ENCODE assay signal across 20 cellular contexts in genomic region chr1:175033931-175034330, GRCh38. TPM values are rescaled to one million over a fixed set of nuclear protein-coding genes. Genes with fewer than 3 reads are reported as not detected.
DNase-seq lines count a peak whose midpoint lies in the region; ATAC-seq, FAIRE-seq and TF ChIP-seq lines count a peak whose summit lies in the region.
"Had no signal": no experiment of that assay in that cellular context is flagged by ENCODE, and none has a peak within 500 bp of the region (broad histone marks: within the 10 kb centered on the region; RNA-seq: fewer than 3 reads in every experiment).

No MANE protein-coding gene starts in this region.

- 0 out of 2 replicates have a peak overlapping the region, but pooled peaks have one; percentile 18 for H2AK5ac ChIP-seq in H1 (ENCODE audit: low read depth, low read length)

- H3K4ac ChIP-seq in H1 (replicated peaks; ENCODE audit: insufficient read length, low read depth, low read length) = no peak overlapping the region

- TF ChIP-seq RAD21 in H1 (IDR thresholded peaks at IDR 0.05 in 1 of 2, conservative IDR thresholded peaks at IDR 0.05 in 1 of 2; ENCODE audit: low read depth in 2 of 2, low read length in 2 of 2) = no peak

- TF ChIP-seq CTCF in H1 (IDR thresholded peaks at IDR 0.05; ENCODE audit: control extremely low read depth in 1 of 3, insufficient read depth in 1 of 3, low read depth in 1 of 3, low read length in 3 of 3) = no peak
- TF ChIP-seq CTCF in progenitor cell of endocrine pancreas (IDR thresholded peaks at IDR 0.05; ENCODE audit: unreplicated experiment) = no peak

- FAIRE-seq in H1 (lab: Jason Lieb, UNC) = no peak
- FAIRE-seq: A204.1, GM12892 had no signal

- H3K4me1 ChIP-seq in H1 (replicated peaks in 1 of 4; ENCODE audit: control insufficient read depth in 3 of 4, insufficient read depth in 4 of 4, low read length in 3 of 4) = peaks cover 0 to 6% (median 2%) of the 10 kb centered on the region in 4 experiments; a peak in 3 of 7 replicates
- H3K4me1 ChIP-seq: BE2C had no signal

- no peaks in the 10 kb centered on the region for H3K79me2 ChIP-seq in H1 (ENCODE audit: control insufficient read depth in 1 of 2, insufficient read depth in 2 of 2, low read length in 2 of 2)

- H3K14ac ChIP-seq in H1 (ENCODE audit: insufficient read length) = no peak overlapping the region

- no peaks in the 10 kb centered on the region for H4K20me1 ChIP-seq in H1 (replicated peaks in 1 of 2; ENCODE audit: control insufficient read depth in 1 of 2, insufficient read depth in 2 of 2, low read length in 2 of 2)

- no peak overlapping the region for H3K4me2 ChIP-seq in H1 (ENCODE audit: insufficient read depth in 1 of 2, low read depth in 2 of 2, low read length in 2 of 2)

- H3K36me3 ChIP-seq in H1 (ENCODE audit: control insufficient read depth in 2 of 4, insufficient read depth in 4 of 4, low read length in 3 of 4) = no peaks in the 10 kb centered on the region
- H3K36me3 ChIP-seq: BE2C had no signal

- WGBS in H1 (ENCODE audit: extremely low coverage in 1 of 2, insufficient coverage in 1 of 2, insufficient read length in 1 of 2, insufficient replicate concordance in 2 of 2, low coverage in 1 of 2, low lambda C conversion rate in 2 of 2, missing lambda C conversion rate in 1 of 2), 2 experiments = 87% methylated on average over 4 of the region's 4 CpGs; no CpG with 5 or more reads in 1 of the 2 experiments

- POLR2A ChIA-PET in H1 (lab: Charles Lee; ENCODE audit: partially characterized antibody) = interaction anchor here (1.2 kb wide), 1 partner anchor 9 kb away, joined by 3 read pairs; no protein-coding TSS in a partner anchor

- no peak overlapping the region for H2BK20ac ChIP-seq in H1 (ENCODE audit: low read length)

- TF ChIP-seq POLR2A in H1 (IDR thresholded peaks at IDR 0.05; ENCODE audit: control extremely low read depth in 1 of 2, low read depth in 2 of 2, low read length in 2 of 2) = no peak

- H3K79me1 ChIP-seq in H1 (ENCODE audit: low read depth, low read length) = no peaks in the 10 kb centered on the region

- H4K5ac ChIP-seq in H1 (ENCODE audit: insufficient read length, low read depth, low read length) = no peak overlapping the region

- no peak overlapping the region for H2BK12ac ChIP-seq in H1 (ENCODE audit: low read depth, low read length)

- no peak overlapping the region for H2BK15ac ChIP-seq in H1 (ENCODE audit: low read length)

- H3K23me2 ChIP-seq in H1 (ENCODE audit: low read depth, low read length) = no peaks in the 10 kb centered on the region

- no peaks in the 10 kb centered on the region for H3K9me3 ChIP-seq in H1 (ENCODE audit: insufficient read depth in 2 of 2, low read depth in 1 of 2, low read length in 1 of 2)
- H3K9me3 ChIP-seq: BE2C had no signal

- H3K4me3 Mint-ChIP-seq in progenitor cell of endocrine pancreas (ENCODE audit: low read depth) = no peak overlapping the region
- H3K4me3 Mint-ChIP-seq: CD4-positive, alpha-beta memory T cell; HFFc6 had no signal

- H3K56ac ChIP-seq in H1 (replicated peaks; ENCODE audit: insufficient read length, low read depth, low read length) = no peak overlapping the region

- H3K9me3 Mint-ChIP-seq in progenitor cell of endocrine pancreas (ENCODE audit: low read depth) = no peaks in the 10 kb centered on the region
- H3K9me3 Mint-ChIP-seq: HFFc6 had no signal

- no peak overlapping the region for H3K9ac ChIP-seq in H1 (replicated peaks in 1 of 4; ENCODE audit: extremely low read depth in 1 of 4, low read depth in 3 of 4, low read length in 3 of 4)

- peak overlapping the region; percentile 19; the same call in 1 of the 2 replicates for H2AFZ ChIP-seq in H1 (ENCODE audit: low read length)

- H4K91ac ChIP-seq in H1 (replicated peaks; ENCODE audit: insufficient read length, low read length) = no peak overlapping the region

- peak overlapping the region; percentile 11 for H3K27ac Mint-ChIP-seq in progenitor cell of endocrine pancreas
- H3K27ac Mint-ChIP-seq: HFFc6 had no signal

- H3K27me3 Mint-ChIP-seq in progenitor cell of endocrine pancreas = no peaks in the 10 kb centered on the region

- no peaks in the 10 kb centered on the region for H3K36me3 Mint-ChIP-seq in progenitor cell of endocrine pancreas (ENCODE audit: insufficient read depth)
- H3K36me3 Mint-ChIP-seq: CD4-positive, alpha-beta memory T cell had no signal

- no peak overlapping the region for H3K4me3 ChIP-seq in H1 (ENCODE audit: extremely low read depth in 1 of 4, insufficient read depth in 2 of 4, low read depth in 3 of 4, low read length in 4 of 4)

- no peak for TF ChIP-seq EP300 in H1 (IDR thresholded peaks at IDR 0.05; ENCODE audit: borderline replicate concordance in 1 of 2, low read depth in 2 of 2, low read length in 2 of 2)

- H2BK5ac ChIP-seq in H1 (ENCODE audit: low read depth, low read length) = no peak overlapping the region

- DNase-seq in ELF-1 (ENCODE audit: low read depth, low spot score) (peak; percentile 32), LHCN-M2 (ENCODE audit: low read depth) (peak; percentile 2), H1 (ENCODE audit: low read depth in 1 of 2, low spot score in 2 of 2) (no peak), progenitor cell of endocrine pancreas (ENCODE audit: low spot score, unreplicated experiment) (no peak), NCI-H1105 treated with DMSO at 0.1 percent for 48 hours (lab: John Stamatoyannopoulos, UW) (no peak)
- no peak for DNase-seq in NK-92 treated with Interleukin-12 subunit alpha and Interleukin-12 subunit beta, amount 100 ng/mL, for 24 hours (lab: John Stamatoyannopoulos, UW)
- DNase-seq: BE2C; CD4-positive, alpha-beta memory T cell; DMS153; DMS79 treated with DMSO at 0.1 percent for 48 hours; EL; GDM1; HCEC 1CT; HFFc6 had no signal

- H3K18ac ChIP-seq in H1 (ENCODE audit: extremely low read depth, low read length) = no peak overlapping the region

- H2BK120ac ChIP-seq in H1 (replicated peaks; ENCODE audit: low read depth, low read length) = no peak overlapping the region

- no peaks in the 10 kb centered on the region for H3K4me1 Mint-ChIP-seq in progenitor cell of endocrine pancreas (ENCODE audit: low read depth)

- no peak for ATAC-seq in HG02885 (IDR thresholded peaks at IDR 0.05; ENCODE audit: poor library complexity, unreplicated experiment)

- no peaks in the 10 kb centered on the region; a peak in 1 of 7 replicates for H3K27me3 ChIP-seq in H1 (replicated peaks in 1 of 4; ENCODE audit: control insufficient read depth in 3 of 4, extremely low read depth in 1 of 4, insufficient read depth in 3 of 4, low read length in 3 of 4)
- H3K27me3 ChIP-seq: BE2C had no signal

- no peak overlapping the region for H3K27ac ChIP-seq in H1 (ENCODE audit: low read depth, low read length)
- H3K27ac ChIP-seq: C4-2B, HL-60 had no signal

- CTCF ChIA-PET in H1 (lab: Charles Lee; ENCODE audit: partially characterized antibody) = interaction anchor here (1.5 to 5.6 kb wide), 4 partner anchors 80 to 283 kb away, joined by 5 to 88 read pairs (median 53); no protein-coding TSS in a partner anchor

- peak overlapping the region; percentile 62 for H4K8ac ChIP-seq in H1 (ENCODE audit: extremely low read depth, insufficient read depth, low read length)

- no peak overlapping the region for H3K23ac ChIP-seq in H1 (ENCODE audit: insufficient read length)

TF ChIP-seq in H1, 55 proteins besides CTCF, POLR2A, EP300 and RAD21 (continues in another document):
- TF ChIP-seq RXRA (IDR thresholded peaks at IDR 0.05; ENCODE audit: insufficient read depth, low read depth, low read length) (no peak), CEBPB (IDR thresholded peaks at IDR 0.05; ENCODE audit: low read depth, low read length) (no peak), TAF1 (IDR thresholded peaks at IDR 0.05; ENCODE audit: low read depth, low read length) (no peak), CTBP2 (IDR thresholded peaks at IDR 0.05; ENCODE audit: borderline replicate concordance, insufficient read depth, insufficient read length, low read length) (no peak), JUN (IDR thresholded peaks at IDR 0.05; ENCODE audit: low read depth, low read length) (no peak)

RNA-seq across cellular contexts. Expression of gene MRPS14, which starts 10.7 kb away (rescaled TPM):
- total RNA-seq in LHCN-M2 (2014; rRNA removed) (13.5 and 17.2 TPM in 2 replicates), progenitor cell of endocrine pancreas (27.5 and 29.8 TPM in 2 replicates)
- 29.5 TPM for polyA plus RNA-seq in LHCN-M2 (2012)
- total RNA-seq in H1 (2021; fragmentation: NEBNext Ultra II Directional; extraction: Animal tissue kit (Norgen Biotek cat#: 25700)) = 38.7 and 40.5 TPM in 2 replicates
- polyA plus RNA-seq in H1 (2011; rRNA removed) = 23.0 and 27.5 TPM in 2 replicates
- 26.1 TPM for polyA plus RNA-seq in H1 (2011; cell fraction: cytosol; rRNA removed)
- 17.4 TPM for polyA plus RNA-seq in H1 (2011; cell fraction: nucleus; rRNA removed)
- 31.4 to 51.1 TPM (median 33.3 TPM) in 4 replicates for polyA plus RNA-seq in H1 (2012, experiment 1 of 2)
- 25.8 TPM for polyA plus RNA-seq in H1 (2012, experiment 2 of 2)
- polyA plus RNA-seq in H1 (2013, experiment 1 of 2) = 45.7 TPM
- polyA plus RNA-seq in H1 (2013, experiment 2 of 2) = 46.6 TPM
- 16.1 and 21.4 TPM in 2 replicates for polyA minus RNA-seq in H1 (2011; rRNA and poly(A)+ RNA removed)
- 5.7 TPM for polyA minus RNA-seq in H1 (2011; cell fraction: cytosol; rRNA and poly(A)+ RNA removed)
- polyA minus RNA-seq in H1 (2011; cell fraction: nucleus; rRNA and poly(A)+ RNA removed) = 12.3 TPM

RNA-seq across cellular contexts. Expression of gene TNN, which starts 33.7 kb away (rescaled TPM):
- total RNA-seq in LHCN-M2 (2014; rRNA removed) = not detected in 2 replicates
- not detected for polyA plus RNA-seq in LHCN-M2 (2012)
- total RNA-seq in H1 (2021; fragmentation: NEBNext Ultra II Directional; extraction: Animal tissue kit (Norgen Biotek cat#: 25700)) = 0.30 and 0.31 TPM in 2 replicates
- polyA plus RNA-seq in H1 (2011; rRNA removed) = 0.20 and 0.21 TPM in 2 replicates
- 0.28 TPM for polyA plus RNA-seq in H1 (2011; cell fraction: cytosol; rRNA removed)
- 0.46 TPM for polyA plus RNA-seq in H1 (2011; cell fraction: nucleus; rRNA removed)
- 0.36 to 0.48 TPM (median 0.42 TPM) in 4 replicates for polyA plus RNA-seq in H1 (2012, experiment 1 of 2)
- polyA plus RNA-seq in H1 (2012, experiment 2 of 2) = 0.18 TPM
- polyA plus RNA-seq in H1 (2013, experiment 1 of 2) = 0.24 TPM
- 0.18 TPM for polyA plus RNA-seq in H1 (2013, experiment 2 of 2)
- 0.41 and 0.61 TPM in 2 replicates for polyA minus RNA-seq in H1 (2011; rRNA and poly(A)+ RNA removed)
- polyA minus RNA-seq in H1 (2011; cell fraction: cytosol; rRNA and poly(A)+ RNA removed) = not detected
- polyA minus RNA-seq in H1 (2011; cell fraction: nucleus; rRNA and poly(A)+ RNA removed) = 0.40 TPM
- total RNA-seq in progenitor cell of endocrine pancreas = 0.48 and 0.51 TPM in 2 replicates
- total RNA-seq: CD4-positive, alpha-beta memory T cell; H4; HFFc6 had no signal
- polyA plus RNA-seq: CD4-positive, alpha-beta memory T cell had no signal

RNA-seq across cellular contexts. Expression of gene CACYBP, which starts 34.2 kb away (rescaled TPM):
- total RNA-seq in LHCN-M2 (2014; rRNA removed) (145 and 179 TPM in 2 replicates), progenitor cell of endocrine pancreas (91.5 and 116 TPM in 2 replicates)
- 65.9 TPM for polyA plus RNA-seq in LHCN-M2 (2012)
- 195 and 247 TPM in 2 replicates for total RNA-seq in H1 (2021; fragmentation: NEBNext Ultra II Directional; extraction: Animal tissue kit (Norgen Biotek cat#: 25700))
- polyA plus RNA-seq in H1 (2011; rRNA removed) = 28.3 and 36.1 TPM in 2 replicates
- 75.1 TPM for polyA plus RNA-seq in H1 (2011; cell fraction: cytosol; rRNA removed)
- 25.0 TPM for polyA plus RNA-seq in H1 (2011; cell fraction: nucleus; rRNA removed)
- polyA plus RNA-seq in H1 (2012, experiment 1 of 2) = 137 to 236 TPM (median 158 TPM) in 4 replicates
- 38.2 TPM for polyA plus RNA-seq in H1 (2012, experiment 2 of 2)
- 93.5 TPM for polyA plus RNA-seq in H1 (2013, experiment 1 of 2)
- 94.0 TPM for polyA plus RNA-seq in H1 (2013, experiment 2 of 2)
- 9.6 and 15.9 TPM in 2 replicates for polyA minus RNA-seq in H1 (2011; rRNA and poly(A)+ RNA removed)
- 39.9 TPM for polyA minus RNA-seq in H1 (2011; cell fraction: cytosol; rRNA and poly(A)+ RNA removed)
- polyA minus RNA-seq in H1 (2011; cell fraction: nucleus; rRNA and poly(A)+ RNA removed) = 33.1 TPM

Comparison
In these comparisons a context has a peak if more than half of its experiments do, and no peak if none do; other contexts are left out.
1. DNase-seq: peak in ELF-1 (single experiment) and LHCN-M2 (single experiment); none in H1 (0 of 2), progenitor cell of endocrine pancreas (single experiment), NK-92 treated with Interleukin-12 subunit alpha and Interleukin-12 subunit beta, amount 100 ng/mL, for 24 hours (single experiment) and NCI-H1105 treated with DMSO at 0.1 percent for 48 hours (single experiment).